ENCODE assay signal across 24 cellular contexts in the genomic region with DNA sequence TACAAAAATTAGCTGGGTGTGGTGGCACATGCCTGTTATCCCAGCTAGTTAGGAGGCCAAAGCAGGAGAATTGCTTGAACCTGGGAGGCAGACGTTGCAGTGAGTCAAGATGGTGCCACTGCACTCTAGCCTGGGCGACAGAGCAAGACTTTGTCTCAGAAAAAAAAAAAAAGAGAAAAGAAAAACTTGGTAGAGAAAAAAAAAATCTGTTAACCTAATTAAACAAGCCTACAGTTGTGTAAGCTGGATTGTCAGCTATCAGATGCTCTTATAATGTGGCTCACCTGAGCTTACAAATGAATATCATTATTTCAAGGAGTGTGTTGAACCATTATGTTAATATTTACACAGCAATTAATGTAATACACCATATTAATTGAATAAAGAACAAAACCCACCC. TPM values are rescaled to one million over a fixed set of nuclear protein-coding genes. Genes with fewer than 3 reads are reported as not detected.
DNase-seq lines count a peak whose midpoint lies in the region; ATAC-seq and TF ChIP-seq lines count a peak whose summit lies in the region.
"Had no signal": no experiment of that assay in that cellular context is flagged by ENCODE, and none has a peak within 500 bp of the region (broad histone marks: within the 10 kb centered on the region; RNA-seq: fewer than 3 reads in every experiment).

No MANE protein-coding gene starts in this region.

- intact Hi-C loops in activated CD4-positive, alpha-beta T cell treated with anti-CD3 and anti-CD28 coated beads, Interleukin-2, amount 10 ng/mL, durations not matched to agents 24 days and 14 days (cut with micrococcal nuclease), result loop anchor here (1.0 kb wide), 2 partner anchors 54 to 85 kb away; no protein-coding TSS in a partner anchor

- peaks cover 14% of the 10 kb centered on the region for H3K4me1 Mint-ChIP-seq in activated CD4-positive, alpha-beta T cell treated with anti-CD3 and anti-CD28 coated beads, Interleukin-2, amount 10 ng/mL, durations not matched to agents 24 days and 14 days
- H3K4me1 Mint-ChIP-seq in activated CD4-positive, alpha-beta T cell treated with anti-CD3 and anti-CD28 coated beads, Interleukin-2, amount 10 ng/mL, durations not matched to agents 7 days and 5 days, result peaks cover 16% of the 10 kb centered on the region
- peaks cover 21% of the 10 kb centered on the region for H3K4me1 Mint-ChIP-seq in activated naive CD8-positive, alpha-beta T cell treated with anti-CD3 and anti-CD28 coated beads for 36 hours

- POLR2A ChIA-PET in activated CD4-positive, alpha-beta T cell treated with anti-CD3 and anti-CD28 coated beads, Interleukin-2, amount 10 ng/mL, durations not matched to agents 7 days and 5 days (lab: Charles Lee), result interaction anchor here (0.6 kb wide), 1 partner anchor 1068 kb away, joined by 7 read pairs; no protein-coding TSS in a partner anchor

- no peak for TF ChIP-seq CTCF in neutrophil (IDR thresholded peaks at IDR 0.05)

- H3K36me3 Mint-ChIP-seq in activated CD4-positive, alpha-beta T cell treated with anti-CD3 and anti-CD28 coated beads, Interleukin-2, amount 10 ng/mL, durations not matched to agents 24 days and 14 days (ENCODE audit: low read depth), result peaks cover 2% of the 10 kb centered on the region
- no peaks in the 10 kb centered on the region for H3K36me3 Mint-ChIP-seq in activated CD4-positive, alpha-beta T cell treated with anti-CD3 and anti-CD28 coated beads, Interleukin-2, amount 10 ng/mL, durations not matched to agents 7 days and 5 days (ENCODE audit: low read depth)
- H3K36me3 Mint-ChIP-seq in activated naive CD8-positive, alpha-beta T cell treated with anti-CD3 and anti-CD28 coated beads for 36 hours, result no peaks in the 10 kb centered on the region

- DNase-seq in activated CD4-positive, alpha-beta T cell treated with anti-CD3 and anti-CD28 coated beads, Interleukin-2, amount 10 ng/mL, durations not matched to agents 24 days and 14 days, result no peak
- no peak for DNase-seq in activated CD4-positive, alpha-beta T cell treated with anti-CD3 and anti-CD28 coated beads, Interleukin-2, amount 10 ng/mL, durations not matched to agents 7 days and 5 days
- peak; percentile 0 for DNase-seq in NCI-H1417 treated with DMSO at 0.1 percent for 48 hours (lab: John Stamatoyannopoulos, UW)
- no peak for DNase-seq in activated naive CD8-positive, alpha-beta T cell treated with anti-CD3 and anti-CD28 coated beads for 36 hours
- DNase-seq: activated CD4-positive, CD25-positive, alpha-beta regulatory T cell treated with anti-CD3 and anti-CD28 coated beads, Interleukin-2, amount 50 U/mL, for 72 hours; brain microvascular endothelial cell; cerebellar nuclear complex; foreskin melanocyte; HCEC 1CT; left ventricle myocardium superior; NCI-H187; NCI-H82; small intestine had no signal

- H3K9me3 Mint-ChIP-seq in activated CD4-positive, alpha-beta T cell treated with anti-CD3 and anti-CD28 coated beads, Interleukin-2, amount 10 ng/mL, durations not matched to agents 24 days and 14 days, result peaks cover 3% of the 10 kb centered on the region
- no peaks in the 10 kb centered on the region for H3K9me3 Mint-ChIP-seq in activated CD4-positive, alpha-beta T cell treated with anti-CD3 and anti-CD28 coated beads, Interleukin-2, amount 10 ng/mL, durations not matched to agents 7 days and 5 days
- H3K9me3 Mint-ChIP-seq in activated naive CD8-positive, alpha-beta T cell treated with anti-CD3 and anti-CD28 coated beads for 36 hours, result no peaks in the 10 kb centered on the region
- H3K9me3 Mint-ChIP-seq: activated CD4-positive, alpha-beta memory T cell treated with anti-CD3 and anti-CD28 coated beads, Interleukin-2, amount 10 ng/mL, durations not matched to agents 7 days and 5 days; CD4-positive, alpha-beta T cell had no signal

- CTCF ChIA-PET in activated CD4-positive, alpha-beta T cell treated with anti-CD3 and anti-CD28 coated beads, Interleukin-2, amount 10 ng/mL, durations not matched to agents 7 days and 5 days (lab: Charles Lee), result interaction anchor here (0.6 to 1.0 kb wide), 6 partner anchors 20 to 1423 kb away, joined by 3 to 5 read pairs (median 3); no protein-coding TSS in a partner anchor

- H3K27me3 ChIP-seq in neutrophil, result no peaks in the 10 kb centered on the region
- H3K27me3 ChIP-seq: brain microvascular endothelial cell, heart left ventricle, right atrium auricular region, SJSA1 had no signal

- H3K27ac ChIP-seq in neutrophil, result peak overlapping the region; percentile 97
- H3K27ac ChIP-seq: brain microvascular endothelial cell, right atrium auricular region, RWPE1, SJSA1, thoracic aorta had no signal

- no peaks in the 10 kb centered on the region for H3K9me3 ChIP-seq in neutrophil
- H3K9me3 ChIP-seq: heart left ventricle, right atrium auricular region, SJSA1, thoracic aorta had no signal

- no peaks in the 10 kb centered on the region for H3K36me3 ChIP-seq in neutrophil
- H3K36me3 ChIP-seq: brain microvascular endothelial cell, heart left ventricle, right atrium auricular region, SJSA1, thoracic aorta had no signal

- no peak overlapping the region for H3K27ac Mint-ChIP-seq in activated CD4-positive, alpha-beta T cell treated with anti-CD3 and anti-CD28 coated beads, Interleukin-2, amount 10 ng/mL, durations not matched to agents 24 days and 14 days
- no peak overlapping the region for H3K27ac Mint-ChIP-seq in activated CD4-positive, alpha-beta T cell treated with anti-CD3 and anti-CD28 coated beads, Interleukin-2, amount 10 ng/mL, durations not matched to agents 7 days and 5 days
- H3K27ac Mint-ChIP-seq in activated naive CD8-positive, alpha-beta T cell treated with anti-CD3 and anti-CD28 coated beads for 36 hours, result peak overlapping the region; percentile 81
- H3K27ac Mint-ChIP-seq: activated CD4-positive, alpha-beta memory T cell treated with anti-CD3 and anti-CD28 coated beads, Interleukin-2, amount 10 ng/mL, durations not matched to agents 7 days and 5 days; CD4-positive, alpha-beta T cell had no signal

- H3K4me3 ChIP-seq in neutrophil (ENCODE audit: low read depth in 1 of 2, low read length in 1 of 2), result peak overlapping the region; percentile 13 to 34
- H3K4me3 ChIP-seq: heart left ventricle, right atrium auricular region, SJSA1, thoracic aorta had no signal

- H3K4me1 ChIP-seq in neutrophil (ENCODE audit: control insufficient read depth in 1 of 2, insufficient read depth in 1 of 2, low read depth in 1 of 2, low read length in 1 of 2), result peaks cover 93 to 95% of the 10 kb centered on the region in 2 experiments
- H3K4me1 ChIP-seq: right atrium auricular region had no signal

- ATAC-seq in HG03442 (IDR thresholded peaks at IDR 0.05; ENCODE audit: unreplicated experiment) (no peak), HG02981 (IDR thresholded peaks at IDR 0.05; ENCODE audit: unreplicated experiment) (no peak), GM19452 (IDR thresholded peaks at IDR 0.05; ENCODE audit: unreplicated experiment) (no peak)

- H3K27me3 Mint-ChIP-seq in activated CD4-positive, alpha-beta T cell treated with anti-CD3 and anti-CD28 coated beads, Interleukin-2, amount 10 ng/mL, durations not matched to agents 24 days and 14 days, result peaks cover 23% of the 10 kb centered on the region
- H3K27me3 Mint-ChIP-seq in activated CD4-positive, alpha-beta T cell treated with anti-CD3 and anti-CD28 coated beads, Interleukin-2, amount 10 ng/mL, durations not matched to agents 7 days and 5 days, result peaks cover 32% of the 10 kb centered on the region
- peaks cover 22% of the 10 kb centered on the region for H3K27me3 Mint-ChIP-seq in activated naive CD8-positive, alpha-beta T cell treated with anti-CD3 and anti-CD28 coated beads for 36 hours

- peak overlapping the region; percentile 40 for H3K4me3 Mint-ChIP-seq in activated CD4-positive, alpha-beta T cell treated with anti-CD3 and anti-CD28 coated beads, Interleukin-2, amount 10 ng/mL, durations not matched to agents 24 days and 14 days
- no peak overlapping the region for H3K4me3 Mint-ChIP-seq in activated CD4-positive, alpha-beta T cell treated with anti-CD3 and anti-CD28 coated beads, Interleukin-2, amount 10 ng/mL, durations not matched to agents 7 days and 5 days
- no peak overlapping the region for H3K4me3 Mint-ChIP-seq in activated naive CD8-positive, alpha-beta T cell treated with anti-CD3 and anti-CD28 coated beads for 36 hours
- H3K4me3 Mint-ChIP-seq: activated CD4-positive, alpha-beta memory T cell treated with anti-CD3 and anti-CD28 coated beads, Interleukin-2, amount 10 ng/mL, durations not matched to agents 7 days and 5 days; CD4-positive, alpha-beta T cell had no signal

RNA-seq across cellular contexts. Expression of gene EYA3, which starts 26.4 kb away (rescaled TPM):
- 32.9 and 34.7 TPM in 2 replicates for total RNA-seq in activated CD4-positive, alpha-beta T cell treated with anti-CD3 and anti-CD28 coated beads, Interleukin-2, amount 10 ng/mL, durations not matched to agents 24 days and 14 days
- 10 to 100 TPM; 27.8 to 30.7 TPM for total RNA-seq in activated CD4-positive, alpha-beta T cell treated with anti-CD3 and anti-CD28 coated beads, Interleukin-2, amount 10 ng/mL, durations not matched to agents 7 days and 5 days
- total RNA-seq in activated naive CD8-positive, alpha-beta T cell treated with anti-CD3 and anti-CD28 coated beads for 36 hours, result 10 to 100 TPM; 30.0 to 30.3 TPM
